ENCODE assay signal across 8 cellular contexts in the genomic region with DNA sequence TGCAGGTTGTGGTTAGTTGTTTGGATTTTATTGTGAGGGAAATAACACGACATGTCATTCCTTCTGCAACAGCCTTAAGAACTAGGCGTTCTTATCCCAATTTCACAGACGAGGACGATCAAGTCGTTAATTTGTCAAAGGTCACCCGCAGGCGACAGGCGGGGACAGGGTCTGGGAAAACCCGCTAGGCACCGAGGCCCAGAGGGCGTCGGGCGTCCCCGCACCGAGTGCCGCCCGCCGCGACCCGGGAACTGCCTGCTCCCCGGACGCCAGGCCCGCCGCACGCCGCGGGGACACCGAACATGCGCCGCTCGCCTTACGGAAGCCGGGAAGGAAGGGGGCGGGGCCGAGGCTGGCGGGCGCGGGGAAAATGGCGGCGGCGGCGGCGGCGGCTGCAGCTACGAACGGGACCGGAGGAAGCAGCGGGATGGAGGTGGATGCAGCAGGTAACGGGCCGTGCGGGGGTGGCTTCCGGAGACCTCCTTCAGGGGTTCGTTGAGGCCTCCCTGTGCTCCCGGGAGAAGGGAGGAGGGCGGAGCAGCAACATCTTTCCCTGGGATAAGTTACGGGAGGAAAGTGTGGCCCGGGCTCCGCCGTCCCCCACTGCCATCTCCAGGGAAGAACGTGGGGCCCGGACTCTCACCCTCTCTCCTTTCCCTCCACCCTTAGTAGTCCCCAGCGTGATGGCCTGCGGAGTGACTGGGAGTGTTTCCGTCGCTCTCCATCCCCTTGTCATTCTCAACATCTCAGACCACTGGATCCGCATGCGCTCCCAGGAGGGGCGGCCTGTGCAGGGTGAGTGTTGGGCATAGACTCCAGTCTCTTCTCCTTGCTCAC. TPM values are rescaled to one million over a fixed set of nuclear protein-coding genes. Genes with fewer than 3 reads are reported as not detected.
DNase-seq lines count a peak whose midpoint lies in the region; ATAC-seq and TF ChIP-seq lines count a peak whose summit lies in the region.

Gene COPS6 (plus strand): TSS at position 349 of the 837 bp plus-strand sequence. CDS start 22 bp downstream, at position 371.

- peak; percentile 6; the same call in 1 of the 3 replicates for ATAC-seq in RWPE2 (ENCODE audit: low read depth)
- peak; percentile 68 for ATAC-seq in stimulated activated naive CD8-positive, alpha-beta T cell treated with anti-CD3 and anti-CD28 coated beads, Interleukin-15, amount 100 ng/mL, for 72 hours

- H3K4me3 ChIP-seq in A673 (ENCODE audit: low read depth, low read length, poor library complexity, severe bottlenecking) (peak within 1 kb of the TSS; percentile 94), RWPE2 (ENCODE audit: severe bottlenecking) (peak within 1 kb of the TSS; percentile 56), foreskin fibroblast (ENCODE audit: low read depth in 1 of 2, low read length in 2 of 2) (peak within 1 kb of the TSS; percentile 90 to 93)

- POLR2A ChIA-PET in A673 (lab: Charles Lee; ENCODE audit: low non-redundant PET) = no interaction called here

- peak; percentile 94 for TF ChIP-seq POLR2A in GM18526 (IDR thresholded peaks at IDR 0.05; ENCODE audit: extremely low read depth, insufficient read length)

- DNase-seq in A673 (ENCODE audit: low spot score) (peak; percentile 87), RWPE2 (ENCODE audit: low spot score) (no peak), activated gamma-delta T cell treated with Interleukin-2 at 50 U/mL for 16 hours (peak; percentile 86), foreskin fibroblast (peak; percentile 74 to 92), neural crest cell (ENCODE audit: low read depth, low spot score) (peak; percentile 80)
- DNase-seq in stimulated activated naive CD8-positive, alpha-beta T cell treated with anti-CD3 and anti-CD28 coated beads, Interleukin-15, amount 100 ng/mL, for 72 hours = peak; percentile 85 to 86

- TF ChIP-seq CTCF in A673 (conservative IDR thresholded peaks at IDR 0.05; ENCODE audit: low read depth, low read length) = no peak
- no peak for TF ChIP-seq CTCF in RWPE2 (IDR thresholded peaks at IDR 0.05; ENCODE audit: poor library complexity, severe bottlenecking)
- TF ChIP-seq CTCF in foreskin fibroblast (IDR thresholded peaks at IDR 0.05; ENCODE audit: low read depth, low read length) = no peak
- TF ChIP-seq CTCF in neural crest cell (conservative IDR thresholded peaks at IDR 0.05) = no peak

- H3K27me3 Mint-ChIP-seq in neural crest cell (ENCODE audit: low read depth) = peaks cover 60% of the 10 kb centered on the region
- no peaks in the 10 kb centered on the region for H3K27me3 Mint-ChIP-seq in stimulated activated naive CD8-positive, alpha-beta T cell treated with anti-CD3 and anti-CD28 coated beads, Interleukin-15, amount 100 ng/mL, for 72 hours

- TF ChIP-seq RAD21 in Ishikawa (IDR thresholded peaks at IDR 0.05; ENCODE audit: low read depth) = no peak

- peaks cover 32% of the 10 kb centered on the region for H3K36me3 Mint-ChIP-seq in neural crest cell (ENCODE audit: low read depth)

- peaks cover 52% of the 10 kb centered on the region for H3K4me1 Mint-ChIP-seq in neural crest cell
- peaks cover 61% of the 10 kb centered on the region for H3K4me1 Mint-ChIP-seq in stimulated activated naive CD8-positive, alpha-beta T cell treated with anti-CD3 and anti-CD28 coated beads, Interleukin-15, amount 100 ng/mL, for 72 hours

- intact Hi-C loops in A673 (cut with micrococcal nuclease; ENCODE audit: unreplicated experiment) = no loop called here

- no TSS peak for BruUV-seq in A673 (replicated peaks; lab: Mats Ljungman, UMichigan)

- H3K4me1 ChIP-seq in A673 (ENCODE audit: insufficient read depth, low read length, poor library complexity, severe bottlenecking) (peaks cover 39% of the 10 kb centered on the region), RWPE2 (ENCODE audit: insufficient read depth, poor library complexity, severe bottlenecking) (peaks cover 15% of the 10 kb centered on the region)

- peak within 1 kb of the TSS; percentile 91 for H3K27ac ChIP-seq in A673 (ENCODE audit: low read depth, low read length, poor library complexity, severe bottlenecking)
- peak within 1 kb of the TSS; percentile 90 for H3K27ac ChIP-seq in RWPE2 (ENCODE audit: poor library complexity, severe bottlenecking)

- H3K27me3 ChIP-seq in A673 (replicated peaks; ENCODE audit: insufficient read depth, low read depth, low read length, poor library complexity) (no peaks in the 10 kb centered on the region), RWPE2 (ENCODE audit: insufficient read depth, poor library complexity, severe bottlenecking) (no peaks in the 10 kb centered on the region)

- CTCF ChIA-PET in A673 (lab: Charles Lee) = no interaction called here

- peak within 1 kb of the TSS; percentile 99 for H3K4me3 Mint-ChIP-seq in neural crest cell
- peak within 1 kb of the TSS; percentile 87 to 91 for H3K4me3 Mint-ChIP-seq in stimulated activated naive CD8-positive, alpha-beta T cell treated with anti-CD3 and anti-CD28 coated beads, Interleukin-15, amount 100 ng/mL, for 72 hours

- H3K9me3 Mint-ChIP-seq in neural crest cell = no peaks in the 10 kb centered on the region
- H3K9me3 Mint-ChIP-seq in stimulated activated naive CD8-positive, alpha-beta T cell treated with anti-CD3 and anti-CD28 coated beads, Interleukin-15, amount 100 ng/mL, for 72 hours = no peaks in the 10 kb centered on the region

- TF ChIP-seq EP300 in Ishikawa (IDR thresholded peaks at IDR 0.05; ENCODE audit: borderline replicate concordance) = no peak

- H3K36me3 ChIP-seq in A673 (ENCODE audit: insufficient read depth, low read length, poor library complexity, severe bottlenecking) (peaks cover 38% of the 10 kb centered on the region), RWPE2 (ENCODE audit: low read depth) (peaks cover 37% of the 10 kb centered on the region)

- H3K27ac Mint-ChIP-seq in neural crest cell (ENCODE audit: unreplicated experiment) = peak within 1 kb of the TSS; percentile 81
- H3K27ac Mint-ChIP-seq in stimulated activated naive CD8-positive, alpha-beta T cell treated with anti-CD3 and anti-CD28 coated beads, Interleukin-15, amount 100 ng/mL, for 72 hours = peak within 1 kb of the TSS; percentile 54 to 95

- H3K9me3 ChIP-seq in A673 (ENCODE audit: low read depth, low read length, poor library complexity, severe bottlenecking) (no peaks in the 10 kb centered on the region), RWPE2 (ENCODE audit: severe bottlenecking) (no peaks in the 10 kb centered on the region)

TF ChIP-seq in Ishikawa, 13 proteins besides CTCF, POLR2A, EP300 and RAD21:
- TF ChIP-seq EGR1 (IDR thresholded peaks at IDR 0.05) = peak; percentile 14; the same call in 1 of the 2 replicates
- TF ChIP-seq MAX (IDR thresholded peaks at IDR 0.05) = peak; percentile 92
- peak; percentile 35; the same call in 1 of the 2 replicates for TF ChIP-seq TEAD4 (IDR thresholded peaks at IDR 0.05)
- peak; percentile 98 for TF ChIP-seq TAF1 (IDR thresholded peaks at IDR 0.05; ENCODE audit: low read depth)
- TF ChIP-seq YY1 (IDR thresholded peaks at IDR 0.05; ENCODE audit: low read depth) = peak; percentile 97
- no peak for TF ChIP-seq FOXM1 (IDR thresholded peaks at IDR 0.05; ENCODE audit: borderline replicate concordance, low read depth)
- TF ChIP-seq REST (IDR thresholded peaks at IDR 0.05; ENCODE audit: low read depth) = no peak
- TF ChIP-seq CREB1 (IDR thresholded peaks at IDR 0.05; ENCODE audit: low read depth) = no peak
- TF ChIP-seq CEBPB (IDR thresholded peaks at IDR 0.05) = no peak
- no peak for TF ChIP-seq ZBTB7A (IDR thresholded peaks at IDR 0.05; ENCODE audit: low read depth)
- no peak; the same call in 1 of the 2 replicates for TF ChIP-seq NFIC (IDR thresholded peaks at IDR 0.05)
- TF ChIP-seq TCF12 (IDR thresholded peaks at IDR 0.05; ENCODE audit: low read depth) = 0 out of 2 replicates have a peak, but pooled peaks have one; percentile 15
- TF ChIP-seq, protein P1, sequence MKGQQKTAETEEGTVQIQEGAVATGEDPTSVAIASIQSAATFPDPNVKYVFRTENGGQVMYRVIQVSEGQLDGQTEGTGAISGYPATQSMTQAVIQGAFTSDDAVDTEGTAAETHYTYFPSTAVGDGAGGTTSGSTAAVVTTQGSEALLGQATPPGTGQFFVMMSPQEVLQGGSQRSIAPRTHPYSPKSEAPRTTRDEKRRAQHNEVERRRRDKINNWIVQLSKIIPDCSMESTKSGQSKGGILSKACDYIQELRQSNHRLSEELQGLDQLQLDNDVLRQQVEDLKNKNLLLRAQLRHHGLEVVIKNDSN (IDR thresholded peaks at IDR 0.05) = peak; percentile 39; the same call in 1 of the 2 replicates

RNA-seq across cellular contexts. Expression of gene COPS6, which starts in this region (rescaled TPM):
- 155 and 166 TPM in 2 replicates for total RNA-seq in A673 (2021)
- 142 and 160 TPM in 2 replicates for total RNA-seq in neural crest cell
